ENCODE assay signal across 1 cellular context in genomic region chr17:36605028-36605427, GRCh38.
TF ChIP-seq lines count a peak whose summit lies in the region.

No MANE protein-coding gene starts in this region.

TF ChIP-seq in HepG2, 621 proteins besides CTCF, POLR2A, EP300 and RAD21:
- peak; percentile 71 for TF ChIP-seq ZNF121 (CRISPR knock-in tag; IDR thresholded peaks at IDR 0.05)
